1 cellular context compared by ENCODE assay signal in genomic region chr6:111456208-111456607, GRCh38.
A peak's percentile ranks its signal among the peaks of the same experiment; 100 is the strongest.
TF ChIP-seq lines count a peak whose summit lies in the region.

No MANE protein-coding gene starts in this region.

TF ChIP-seq in HepG2, 621 proteins besides CTCF, POLR2A, EP300 and RAD21 (continued from another document):
- TF ChIP-seq ZNF784 (CRISPR knock-in tag; IDR thresholded peaks at IDR 0.05; ENCODE audit: borderline replicate concordance) = no peak
- no peak for TF ChIP-seq THYN1 (CRISPR knock-in tag; IDR thresholded peaks at IDR 0.05; ENCODE audit: borderline replicate concordance, low read depth)
- TF ChIP-seq ZNF652 (CRISPR knock-in tag; IDR thresholded peaks at IDR 0.05; ENCODE audit: borderline replicate concordance, low read depth) = peak; percentile 54; the same call in 1 of the 2 replicates
- no peak for TF ChIP-seq ZBTB7A (CRISPR knock-in tag; IDR thresholded peaks at IDR 0.05)
